ENCODE assay signal across 14 cellular contexts in the genomic region with DNA sequence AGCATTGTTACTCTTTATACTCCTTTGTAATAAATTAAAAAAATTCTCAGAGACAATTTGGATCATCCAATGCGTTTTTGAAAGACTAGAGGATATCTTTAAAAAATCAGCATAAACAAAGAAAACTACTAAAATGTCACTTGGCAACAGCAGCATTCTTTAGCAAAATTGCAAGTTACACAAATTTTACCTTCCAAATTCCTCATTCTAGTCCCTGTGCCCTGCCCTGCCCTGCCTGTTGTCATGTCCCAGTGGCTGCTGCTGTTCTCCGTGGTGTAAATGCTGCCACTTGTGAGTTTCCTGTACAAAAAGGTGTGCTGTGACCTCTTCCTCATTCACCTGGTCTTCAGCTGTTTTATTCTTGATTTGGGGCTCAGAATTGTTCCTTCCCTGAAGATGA.
"Had no signal": no experiment of that assay in that cellular context is flagged by ENCODE, and none has a peak within 500 bp of the region (broad histone marks: within the 10 kb centered on the region; RNA-seq: fewer than 3 reads in every experiment).

No MANE protein-coding gene starts in this region.

- H3K36me3 ChIP-seq: esophagus squamous epithelium, spleen, thoracic aorta, transverse colon had no signal

- H3K9me3 ChIP-seq: esophagus squamous epithelium, spleen, thoracic aorta, transverse colon had no signal

- H3K27me3 ChIP-seq: transverse colon had no signal

- H3K4me3 ChIP-seq: esophagus squamous epithelium, spleen, thoracic aorta, transverse colon had no signal

- H3K27ac ChIP-seq: esophagus squamous epithelium, spleen, thoracic aorta, transverse colon had no signal

- ATAC-seq: stimulated activated memory B cell treated with anti-CD40 and anti-IgM and Interleukin-4, amounts not matched to agents 10 μg/mL and 1 μg/mL and 100 μg/mL, for 72 hours had no signal

- DNase-seq: esophagus squamous epithelium; foreskin fibroblast; hippocampal formation; left colon; mesendoderm; naive B cell; occipital lobe; spleen; stimulated activated CD4-positive, alpha-beta T cell treated with anti-CD3 and anti-CD28 coated beads, Interleukin-15, amount 100 ng/mL, for 24 hours; stimulated activated CD4-positive, alpha-beta T cell treated with anti-CD3 and anti-CD28 coated beads, Interleukin-1b, Interleukin-23, amount 100 ng/mL, for 48 hours; stimulated activated CD4-positive, alpha-beta T cell treated with anti-CD3 and anti-CD28 coated beads, Interleukin-4, amount 100 ng/mL, for 24 hours; transverse colon had no signal
